2 cellular contexts compared by ENCODE assay signal in genomic region chr6:40645043-40645442, GRCh38.
TF ChIP-seq lines count a peak whose summit lies in the region.

No MANE protein-coding gene starts in this region.

TF ChIP-seq in K562, 482 proteins besides CTCF, POLR2A, EP300 and RAD21:
- TF ChIP-seq HNRNPUL1 (IDR thresholded peaks at IDR 0.05; ENCODE audit: low read length), result no peak
- no peak for TF ChIP-seq ZNF444 (CRISPR knock-in tag; IDR thresholded peaks at IDR 0.05)
- TF ChIP-seq KLF6 (CRISPR knock-in tag; IDR thresholded peaks at IDR 0.05; ENCODE audit: borderline replicate concordance), result no peak
- TF ChIP-seq RBM25 (IDR thresholded peaks at IDR 0.05; ENCODE audit: low read depth, low read length, severe bottlenecking), result peak; percentile 75
- TF ChIP-seq SP2 (IDR thresholded peaks at IDR 0.05; ENCODE audit: extremely low read depth, low read depth, low read length, poor library complexity, severe bottlenecking), result no peak
- no peak for TF ChIP-seq JUNB (CRISPR knock-in tag; conservative IDR thresholded peaks at IDR 0.05)
- no peak for TF ChIP-seq ZNF324 (CRISPR knock-in tag; IDR thresholded peaks at IDR 0.05)
- no peak for TF ChIP-seq DEAF1 (CRISPR knock-in tag; IDR thresholded peaks at IDR 0.05)
- TF ChIP-seq CEBPZ (IDR thresholded peaks at IDR 0.05; ENCODE audit: borderline replicate concordance, low read depth, low read length), result no peak
- TF ChIP-seq SP1 (CRISPR knock-in tag; IDR thresholded peaks at IDR 0.05), result no peak
- no peak for TF ChIP-seq RBBP5 (IDR thresholded peaks at IDR 0.05; ENCODE audit: borderline replicate concordance, insufficient read depth, low read length, poor library complexity, severe bottlenecking)
- TF ChIP-seq THRAP3 (IDR thresholded peaks at IDR 0.05; ENCODE audit: borderline replicate concordance), result no peak
- no peak for TF ChIP-seq HDGF (IDR thresholded peaks at IDR 0.05)
- TF ChIP-seq HBP1 (CRISPR knock-in tag; IDR thresholded peaks at IDR 0.05), result no peak
- TF ChIP-seq ZNF445 (CRISPR knock-in tag; IDR thresholded peaks at IDR 0.05; ENCODE audit: low read depth), result no peak
- TF ChIP-seq ZFP36 (IDR thresholded peaks at IDR 0.05; ENCODE audit: low read depth, low read length, partially characterized antibody), result peak; percentile 65
- TF ChIP-seq ZNF668 (CRISPR knock-in tag; IDR thresholded peaks at IDR 0.05), result no peak

TF ChIP-seq in H1, 55 proteins besides CTCF, POLR2A, EP300 and RAD21:
- TF ChIP-seq SIX5 (IDR thresholded peaks at IDR 0.05; ENCODE audit: low read depth, low read length) (no peak), CBX5 (IDR thresholded peaks at IDR 0.05; ENCODE audit: low read depth, low read length) (no peak), KDM1A (IDR thresholded peaks at IDR 0.05; ENCODE audit: borderline replicate concordance, low read length) (peak; percentile 50; the same call in 1 of the 2 replicates), CHD2 (IDR thresholded peaks at IDR 0.05; ENCODE audit: low read length) (no peak), TAF1 (IDR thresholded peaks at IDR 0.05; ENCODE audit: low read depth, low read length) (no peak)
